1 cellular context compared by ENCODE assay signal in genomic region chrX:150547511-150548115, GRCh38.
TF ChIP-seq lines count a peak whose summit lies in the region.

No MANE protein-coding gene starts in this region.

TF ChIP-seq in HepG2, 621 proteins besides CTCF, POLR2A, EP300 and RAD21 (continued from another document and continues in another):
- TF ChIP-seq ZNF280B (CRISPR knock-in tag; IDR thresholded peaks at IDR 0.05; ENCODE audit: borderline replicate concordance), result no peak; the same call in 1 of the 2 replicates
- no peak for TF ChIP-seq ZSCAN12 (CRISPR knock-in tag; IDR thresholded peaks at IDR 0.05)
- no peak for TF ChIP-seq ZNF766 (CRISPR knock-in tag; IDR thresholded peaks at IDR 0.05; ENCODE audit: borderline replicate concordance)
- no peak for TF ChIP-seq ZNF549 (CRISPR knock-in tag; IDR thresholded peaks at IDR 0.05)
- no peak for TF ChIP-seq MLLT10 (CRISPR knock-in tag; IDR thresholded peaks at IDR 0.05)
- TF ChIP-seq SRSF1 (optimal IDR thresholded peaks at IDR 0.05; ENCODE audit: low read depth, low read length), result no peak
- no peak for TF ChIP-seq NCOA5 (CRISPR knock-in tag; IDR thresholded peaks at IDR 0.05)
- TF ChIP-seq ZNF558 (CRISPR knock-in tag; IDR thresholded peaks at IDR 0.05; ENCODE audit: borderline replicate concordance), result no peak
- no peak for TF ChIP-seq NR3C1 (CRISPR knock-in tag; IDR thresholded peaks at IDR 0.05)
- TF ChIP-seq ZNF232 (CRISPR knock-in tag; IDR thresholded peaks at IDR 0.05; ENCODE audit: borderline replicate concordance), result no peak
- no peak for TF ChIP-seq PAXIP1 (CRISPR knock-in tag; conservative IDR thresholded peaks at IDR 0.05)
- no peak for TF ChIP-seq MTF2 (CRISPR knock-in tag; IDR thresholded peaks at IDR 0.05; ENCODE audit: borderline replicate concordance)
- no peak for TF ChIP-seq ZBTB26 (CRISPR knock-in tag; IDR thresholded peaks at IDR 0.05; ENCODE audit: borderline replicate concordance)
- TF ChIP-seq ZSCAN21 (CRISPR knock-in tag; IDR thresholded peaks at IDR 0.05; ENCODE audit: borderline replicate concordance), result no peak
- no peak for TF ChIP-seq ZNF747 (CRISPR knock-in tag; IDR thresholded peaks at IDR 0.05; ENCODE audit: borderline replicate concordance)
- TF ChIP-seq ZSCAN20 (CRISPR knock-in tag; IDR thresholded peaks at IDR 0.05; ENCODE audit: borderline replicate concordance), result no peak
- TF ChIP-seq ZNF781 (CRISPR knock-in tag; IDR thresholded peaks at IDR 0.05; ENCODE audit: borderline replicate concordance, not compliant biosample characterization), result no peak
- no peak for TF ChIP-seq AHR (CRISPR knock-in tag; IDR thresholded peaks at IDR 0.05)
- no peak for TF ChIP-seq ZNF772 (CRISPR knock-in tag; IDR thresholded peaks at IDR 0.05)
- TF ChIP-seq ZNF678 (CRISPR knock-in tag; IDR thresholded peaks at IDR 0.05), result 0 out of 2 replicates have a peak, but pooled peaks have one; percentile 47
- no peak for TF ChIP-seq ARID3A (IDR thresholded peaks at IDR 0.05; ENCODE audit: low read depth, low read length)
- TF ChIP-seq KIAA2018 (CRISPR knock-in tag; IDR thresholded peaks at IDR 0.05; ENCODE audit: borderline replicate concordance), result no peak
- TF ChIP-seq SRY (CRISPR knock-in tag; IDR thresholded peaks at IDR 0.05), result 0 out of 2 replicates have a peak, but pooled peaks have one; percentile 48
- TF ChIP-seq ZNF580 (CRISPR knock-in tag; IDR thresholded peaks at IDR 0.05; ENCODE audit: borderline replicate concordance, low read depth), result no peak
- no peak for TF ChIP-seq ZNF24 (IDR thresholded peaks at IDR 0.05)
- no peak for TF ChIP-seq SPEN (CRISPR knock-in tag; IDR thresholded peaks at IDR 0.05; ENCODE audit: low read depth)
- no peak for TF ChIP-seq ZBTB33 (CRISPR knock-in tag; IDR thresholded peaks at IDR 0.05)
- TF ChIP-seq ZNF20 (CRISPR knock-in tag; IDR thresholded peaks at IDR 0.05), result no peak
- no peak for TF ChIP-seq ELF4 (CRISPR knock-in tag; IDR thresholded peaks at IDR 0.05; ENCODE audit: borderline replicate concordance)
- no peak for TF ChIP-seq ZNF839 (CRISPR knock-in tag; IDR thresholded peaks at IDR 0.05; ENCODE audit: borderline replicate concordance)
- TF ChIP-seq ZMYM2 (CRISPR knock-in tag; IDR thresholded peaks at IDR 0.05), result 0 out of 2 replicates have a peak, but pooled peaks have one; percentile 42
- no peak for TF ChIP-seq ZNF800 (CRISPR knock-in tag; IDR thresholded peaks at IDR 0.05)
- TF ChIP-seq NR2F2 (IDR thresholded peaks at IDR 0.05; ENCODE audit: borderline replicate concordance, low read depth), result no peak
